8 cellular contexts compared by ENCODE assay signal in the genomic region with DNA sequence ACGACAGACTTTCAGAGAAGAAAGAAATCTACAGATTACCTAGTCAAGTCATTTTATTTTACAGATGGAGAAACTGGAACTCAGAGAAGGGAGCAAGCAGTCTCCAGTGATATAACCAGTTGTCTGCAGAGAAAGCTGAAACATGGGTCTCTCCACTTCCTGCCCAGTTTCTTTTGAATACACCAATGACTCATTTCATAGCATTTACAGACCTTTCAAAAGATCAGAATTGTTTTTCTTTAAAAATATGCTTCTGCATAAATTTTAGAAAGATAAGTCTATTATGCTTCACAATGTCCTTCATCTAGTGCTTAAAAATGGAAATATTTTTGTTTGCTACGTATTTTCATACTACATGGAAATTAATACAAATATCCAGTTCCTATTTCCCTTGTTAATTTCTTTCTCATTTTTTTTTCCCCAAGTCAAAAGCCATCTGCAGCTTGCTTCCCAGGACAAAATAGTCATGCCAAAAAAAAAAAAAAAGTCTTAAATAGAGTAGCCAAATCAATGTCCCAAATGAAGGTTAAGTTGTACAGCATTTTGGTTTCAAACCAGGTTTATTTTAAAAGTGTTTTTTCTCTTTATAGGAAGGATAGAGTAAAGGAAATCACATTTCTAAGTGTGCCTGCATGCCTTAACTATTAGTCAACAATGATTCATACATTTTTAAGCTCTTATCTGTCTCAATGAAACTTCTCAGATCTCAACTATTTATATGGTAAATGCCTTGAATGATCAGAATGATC. TPM values are rescaled to one million over a fixed set of nuclear protein-coding genes. Genes with fewer than 3 reads are reported as not detected.
DNase-seq lines count a peak whose midpoint lies in the region; ATAC-seq and TF ChIP-seq lines count a peak whose summit lies in the region.

No MANE protein-coding gene starts in this region.

- H3K4me1 ChIP-seq in HUES48 (ENCODE audit: control insufficient read depth, insufficient read depth, low read length) = peaks cover 28% of the 10 kb centered on the region
- peaks cover 25 to 54% of the 10 kb centered on the region in 2 donors for H3K4me1 ChIP-seq in adrenal gland (replicated peaks in 1 of 2)
- H3K4me1 ChIP-seq in left lung = peaks cover 35 to 52% of the 10 kb centered on the region in 2 donors

- 22 to 27% (median 23%) methylated on average over 2 of the region's 2 CpGs for WGBS in adrenal gland, 4 donors

- ATAC-seq in GM21529 (IDR thresholded peaks at IDR 0.05; ENCODE audit: unreplicated experiment) (peak; percentile 76), left lung (peak; percentile 60)

- peak overlapping the region; percentile 51 for H3K4me3 ChIP-seq in GM12865 (ENCODE audit: low read depth, low read length)
- no peak overlapping the region for H3K4me3 ChIP-seq in HUES48 (ENCODE audit: low read depth, low read length)
- H3K4me3 ChIP-seq in adrenal gland = peak overlapping the region in 1 of 4 donors; percentile 1
- no peak overlapping the region for H3K4me3 ChIP-seq in left lung

- H3K27ac ChIP-seq in HUES48 (ENCODE audit: low read depth, low read length) (peak overlapping the region; percentile 84), adrenal gland (peak overlapping the region; percentile 27 to 84 (median 77)), left lung (peak overlapping the region; percentile 77 to 88)

- no peaks in the 10 kb centered on the region for H3K27me3 ChIP-seq in HUES48 (ENCODE audit: control insufficient read depth, insufficient read depth, low read length)
- H3K27me3 ChIP-seq in adrenal gland = no peaks in the 10 kb centered on the region
- H3K27me3 ChIP-seq in left lung = no peaks in the 10 kb centered on the region

- no peaks in the 10 kb centered on the region for H3K9me3 ChIP-seq in HUES48 (ENCODE audit: control insufficient read depth, insufficient read depth, low read length)
- no peaks in the 10 kb centered on the region for H3K9me3 ChIP-seq in adrenal gland (replicated peaks in 1 of 3)
- H3K9me3 ChIP-seq in left lung = no peaks in the 10 kb centered on the region

- peak in 1 of 2 donors; percentile 16 for TF ChIP-seq POLR2A in adrenal gland (IDR thresholded peaks at IDR 0.05)

- DNase-seq in GM12865 (ENCODE audit: low read depth) = peak; percentile 84
- DNase-seq in adrenal gland = peak in 1 of 7 donors; percentile 37
- DNase-seq in left lung = no peak
- DNase-seq in NCI-H2107 treated with DMSO at 0.1 percent for 48 hours (lab: John Stamatoyannopoulos, UW; ENCODE audit: unreplicated experiment) = no peak
- DNase-seq in occipital lobe (lab: John Stamatoyannopoulos, UW) = no peak
- DNase-seq in DMS 273 (lab: John Stamatoyannopoulos, UW; ENCODE audit: unreplicated experiment) = no peak

- intact Hi-C loops in adrenal gland (cut with DNase I) (no loop called here), left lung (cut with DNase I) (no loop called here)

- H3K9ac ChIP-seq in HUES48 (ENCODE audit: low read depth, low read length) = no peak overlapping the region

- H3K36me3 ChIP-seq in HUES48 (ENCODE audit: control insufficient read depth, insufficient read depth, low read length) (no peaks in the 10 kb centered on the region), adrenal gland (replicated peaks in 1 of 2) (no peaks in the 10 kb centered on the region), left lung (no peaks in the 10 kb centered on the region)

- TF ChIP-seq CTCF in GM12865 (IDR thresholded peaks at IDR 0.05; ENCODE audit: insufficient read depth, low read depth, low read length, missing control alignments) (no peak), adrenal gland (IDR thresholded peaks at IDR 0.05) (no peak), left lung (IDR thresholded peaks at IDR 0.05) (no peak)

RNA-seq across cellular contexts. Expression of a gene that starts 36.9 kb away (rescaled TPM):
- total RNA-seq in adrenal gland (10 to 100 TPM; 50.6 to 90.6 (median 79.8) TPM), left lung (10 to 100 TPM; 46.0 to 46.1 TPM), occipital lobe (8.6 TPM)
- polyA plus RNA-seq in adrenal gland = 10 to 100 TPM; 22.0 to 78.3 (median 27.1) TPM
